Comparison of ENCODE assay signal across 1 cellular context in genomic region chrX:68433155-68433980, GRCh38.
TF ChIP-seq lines count a peak whose summit lies in the region.

Gene OPHN1, minus strand, starts transcription at chrX:68433495. Its CDS starts 475 bp downstream, at chrX:68433020.

TF ChIP-seq in SK-N-SH, 30 proteins besides CTCF, POLR2A, EP300 and RAD21 (continued from another document):
- TF ChIP-seq YY1 (IDR thresholded peaks at IDR 0.05; ENCODE audit: low read depth) (peak; percentile 51; the same call in 1 of the 2 replicates), CHD2 (IDR thresholded peaks at IDR 0.05; ENCODE audit: low read length, partially characterized antibody) (no peak), ELF1 (IDR thresholded peaks at IDR 0.05) (peak; percentile 34; the same call in 1 of the 2 replicates), FOXJ3 (CRISPR knock-in tag; IDR thresholded peaks at IDR 0.05) (no peak), NRF1 (IDR thresholded peaks at IDR 0.05; ENCODE audit: low read depth, low read length) (no peak), USF1 (IDR thresholded peaks at IDR 0.05; ENCODE audit: borderline replicate concordance, low read depth) (no peak), SMC3 (IDR thresholded peaks at IDR 0.05; ENCODE audit: low read depth, low read length) (no peak), GABPA (IDR thresholded peaks at IDR 0.05; ENCODE audit: low read depth) (peak; percentile 57), RFX5 (IDR thresholded peaks at IDR 0.05; ENCODE audit: low read length) (no peak), MAX (IDR thresholded peaks at IDR 0.05; ENCODE audit: low read depth) (peak; percentile 53; the same call in 1 of the 2 replicates), TCF12 (IDR thresholded peaks at IDR 0.05) (no peak; the same call in 1 of the 2 replicates)
TF ChIP-seq in SK-N-SH: peak in this region for 5.
